ENCODE assay signal across 8 cellular contexts in genomic region chr5:139863855-139864558, GRCh38.
DNase-seq lines count a peak whose midpoint lies in the region; ATAC-seq lines count a peak whose summit lies in the region.

No MANE protein-coding gene starts in this region.

- H3K27ac ChIP-seq in CD4-positive, alpha-beta memory T cell (ENCODE audit: low read depth, low read length), result no peak overlapping the region
- H3K27ac ChIP-seq in mesendoderm (ENCODE audit: low read depth, low read length), result no peak overlapping the region

- intact Hi-C loops in CD4-positive, alpha-beta memory T cell (cut with micrococcal nuclease), result no loop called here

- no peak overlapping the region for H3K4me2 ChIP-seq in mesendoderm (ENCODE audit: low read length)

- ATAC-seq in GM21515 (IDR thresholded peaks at IDR 0.05; ENCODE audit: unreplicated experiment), result peak; percentile 68
- peak; percentile 68 for ATAC-seq in activated CD8-positive, alpha-beta T cell treated with anti-CD3 and anti-CD28 coated beads, Interleukin-2, amount 10 ng/mL, durations not matched to agents 7 days and 5 days
- ATAC-seq in effector memory CD8-positive, alpha-beta T cell (replicated peaks), result peak; percentile 75
- no peak for ATAC-seq in HG03159 (IDR thresholded peaks at IDR 0.05; ENCODE audit: unreplicated experiment)

- H3K9me3 Mint-ChIP-seq in CD4-positive, alpha-beta memory T cell, result no peaks in the 10 kb centered on the region
- no peaks in the 10 kb centered on the region for H3K9me3 Mint-ChIP-seq in activated CD8-positive, alpha-beta T cell treated with anti-CD3 and anti-CD28 coated beads, Interleukin-2, amount 10 ng/mL, durations not matched to agents 7 days and 5 days (ENCODE audit: insufficient read depth)
- no peaks in the 10 kb centered on the region for H3K9me3 Mint-ChIP-seq in effector memory CD8-positive, alpha-beta T cell

- CTCF ChIA-PET in CD4-positive, alpha-beta memory T cell (lab: Charles Lee; ENCODE audit: partially characterized antibody), result interaction anchor here (0.6 to 6.9 kb wide), 11 partner anchors 9 to 77 kb away, joined by 3 to 87 read pairs (median 4); no protein-coding TSS in a partner anchor
- CTCF ChIA-PET in activated CD8-positive, alpha-beta T cell treated with anti-CD3 and anti-CD28 coated beads, Interleukin-2, amount 10 ng/mL, durations not matched to agents 7 days and 5 days (lab: Charles Lee), result interaction anchor here (0.6 to 4.5 kb wide), 6 partner anchors 13 to 104 kb away, joined by 3 to 18 read pairs (median 6); no protein-coding TSS in a partner anchor

- H4K8ac ChIP-seq in mesendoderm (ENCODE audit: low read depth, low read length), result no peak overlapping the region

- H3K27me3 Mint-ChIP-seq in CD4-positive, alpha-beta memory T cell, result peaks cover 6 to 18% of the 10 kb centered on the region in 2 donors
- H3K27me3 Mint-ChIP-seq in activated CD8-positive, alpha-beta T cell treated with anti-CD3 and anti-CD28 coated beads, Interleukin-2, amount 10 ng/mL, durations not matched to agents 7 days and 5 days (ENCODE audit: low read depth), result peaks cover 4% of the 10 kb centered on the region
- H3K27me3 Mint-ChIP-seq in effector memory CD8-positive, alpha-beta T cell, result peaks cover 5 to 37% of the 10 kb centered on the region in 2 donors

- POLR2A ChIA-PET in CD4-positive, alpha-beta memory T cell (lab: Charles Lee; ENCODE audit: partially characterized antibody), result no interaction called here
- POLR2A ChIA-PET in activated CD8-positive, alpha-beta T cell treated with anti-CD3 and anti-CD28 coated beads, Interleukin-2, amount 10 ng/mL, durations not matched to agents 7 days and 5 days (lab: Charles Lee), result no interaction called here

- H3K27me3 ChIP-seq in CD4-positive, alpha-beta memory T cell (ENCODE audit: insufficient read depth, low read length), result no peaks in the 10 kb centered on the region
- no peaks in the 10 kb centered on the region for H3K27me3 ChIP-seq in mesendoderm (ENCODE audit: insufficient read depth, low read length, poor library complexity)

- H3K4me1 Mint-ChIP-seq in CD4-positive, alpha-beta memory T cell, result peaks cover 0 to 1% (median 0%) of the 10 kb centered on the region in 4 donors
- H3K4me1 Mint-ChIP-seq in activated CD8-positive, alpha-beta T cell treated with anti-CD3 and anti-CD28 coated beads, Interleukin-2, amount 10 ng/mL, durations not matched to agents 7 days and 5 days (ENCODE audit: low read depth), result no peaks in the 10 kb centered on the region
- no peaks in the 10 kb centered on the region for H3K4me1 Mint-ChIP-seq in effector memory CD8-positive, alpha-beta T cell (ENCODE audit: low read depth in 2 of 2)

- H3K9me3 ChIP-seq in CD4-positive, alpha-beta memory T cell (ENCODE audit: control insufficient read depth in 1 of 2, low read length in 2 of 2), result no peaks in the 10 kb centered on the region

- H3K4me3 Mint-ChIP-seq in CD4-positive, alpha-beta memory T cell, result no peak overlapping the region
- no peak overlapping the region for H3K4me3 Mint-ChIP-seq in activated CD8-positive, alpha-beta T cell treated with anti-CD3 and anti-CD28 coated beads, Interleukin-2, amount 10 ng/mL, durations not matched to agents 7 days and 5 days
- H3K4me3 Mint-ChIP-seq in effector memory CD8-positive, alpha-beta T cell, result no peak overlapping the region

- no peak overlapping the region for H2BK5ac ChIP-seq in mesendoderm (ENCODE audit: low read length)

- H3K79me2 ChIP-seq in mesendoderm (ENCODE audit: control insufficient read depth, insufficient read depth, low read length), result no peaks in the 10 kb centered on the region

- H3K56ac ChIP-seq in mesendoderm (ENCODE audit: low read length), result no peak overlapping the region

- no peak overlapping the region for H3K23ac ChIP-seq in mesendoderm (ENCODE audit: low read length)

- no peaks in the 10 kb centered on the region for H3K36me3 ChIP-seq in CD4-positive, alpha-beta memory T cell (ENCODE audit: insufficient read depth, low read length)
- H3K36me3 ChIP-seq in mesendoderm (ENCODE audit: control insufficient read depth, insufficient read depth, low read length), result no peaks in the 10 kb centered on the region

- H3K27ac Mint-ChIP-seq in CD4-positive, alpha-beta memory T cell, result no peak overlapping the region
- no peak overlapping the region for H3K27ac Mint-ChIP-seq in activated CD8-positive, alpha-beta T cell treated with anti-CD3 and anti-CD28 coated beads, Interleukin-2, amount 10 ng/mL, durations not matched to agents 7 days and 5 days
- H3K27ac Mint-ChIP-seq in effector memory CD8-positive, alpha-beta T cell, result no peak overlapping the region

- no peaks in the 10 kb centered on the region for H3K4me1 ChIP-seq in CD4-positive, alpha-beta memory T cell (ENCODE audit: insufficient read depth, low read length)
- H3K4me1 ChIP-seq in mesendoderm (ENCODE audit: control insufficient read depth, low read depth, low read length), result no peaks in the 10 kb centered on the region

- no peak overlapping the region for H3K4ac ChIP-seq in mesendoderm (ENCODE audit: low read depth, low read length)

- peak in 4 of 5 donors; percentile 14 to 49 (median 27) for DNase-seq in CD4-positive, alpha-beta memory T cell
- DNase-seq in NCI-H2196 treated with DMSO at 0.1 percent for 48 hours (lab: John Stamatoyannopoulos, UW; ENCODE audit: unreplicated experiment), result peak; percentile 34
- peak; percentile 67 for DNase-seq in activated CD8-positive, alpha-beta T cell treated with anti-CD3 and anti-CD28 coated beads, Interleukin-2, amount 10 ng/mL, durations not matched to agents 7 days and 5 days
- peak; percentile 46 to 63 (median 55) for DNase-seq in effector memory CD8-positive, alpha-beta T cell
- DNase-seq in mesendoderm, result peak; percentile 65
- peak; percentile 21 to 37 for DNase-seq in stimulated activated CD8-positive, alpha-beta memory T cell treated with anti-CD3 and anti-CD28 coated beads, Interleukin-2, amount 100 ng/mL, for 1 hour (ENCODE audit: low read depth in 2 of 2)

- H2BK120ac ChIP-seq in mesendoderm (ENCODE audit: low read depth, low read length), result no peak overlapping the region

- no peak overlapping the region for H3K18ac ChIP-seq in mesendoderm (ENCODE audit: low read length)

- no CpG with 5 or more reads among the region's 5 CpGs for WGBS in mesendoderm (ENCODE audit: extremely low coverage, insufficient coverage, low lambda C conversion rate)

- no peak overlapping the region for H2AK5ac ChIP-seq in mesendoderm (ENCODE audit: low read length)

- H3K9ac ChIP-seq in mesendoderm (ENCODE audit: low read length), result no peak overlapping the region

- H3K4me3 ChIP-seq in CD4-positive, alpha-beta memory T cell (ENCODE audit: low read length in 2 of 2), result no peak overlapping the region
- H3K4me3 ChIP-seq in mesendoderm (ENCODE audit: low read length), result no peak overlapping the region

- H2BK15ac ChIP-seq in mesendoderm (replicated peaks; ENCODE audit: low read depth), result no peak overlapping the region

- H3K36me3 Mint-ChIP-seq in CD4-positive, alpha-beta memory T cell, result no peaks in the 10 kb centered on the region
- no peaks in the 10 kb centered on the region for H3K36me3 Mint-ChIP-seq in activated CD8-positive, alpha-beta T cell treated with anti-CD3 and anti-CD28 coated beads, Interleukin-2, amount 10 ng/mL, durations not matched to agents 7 days and 5 days (ENCODE audit: low read depth)
- H3K36me3 Mint-ChIP-seq in effector memory CD8-positive, alpha-beta T cell (ENCODE audit: insufficient read depth), result no peaks in the 10 kb centered on the region

- no peak overlapping the region for H4K5ac ChIP-seq in mesendoderm (ENCODE audit: low read length)

- no peaks in the 10 kb centered on the region for H3K79me1 ChIP-seq in mesendoderm (ENCODE audit: low read length)
